Comparison of ENCODE assay signal across 2 cellular contexts in the genomic region with DNA sequence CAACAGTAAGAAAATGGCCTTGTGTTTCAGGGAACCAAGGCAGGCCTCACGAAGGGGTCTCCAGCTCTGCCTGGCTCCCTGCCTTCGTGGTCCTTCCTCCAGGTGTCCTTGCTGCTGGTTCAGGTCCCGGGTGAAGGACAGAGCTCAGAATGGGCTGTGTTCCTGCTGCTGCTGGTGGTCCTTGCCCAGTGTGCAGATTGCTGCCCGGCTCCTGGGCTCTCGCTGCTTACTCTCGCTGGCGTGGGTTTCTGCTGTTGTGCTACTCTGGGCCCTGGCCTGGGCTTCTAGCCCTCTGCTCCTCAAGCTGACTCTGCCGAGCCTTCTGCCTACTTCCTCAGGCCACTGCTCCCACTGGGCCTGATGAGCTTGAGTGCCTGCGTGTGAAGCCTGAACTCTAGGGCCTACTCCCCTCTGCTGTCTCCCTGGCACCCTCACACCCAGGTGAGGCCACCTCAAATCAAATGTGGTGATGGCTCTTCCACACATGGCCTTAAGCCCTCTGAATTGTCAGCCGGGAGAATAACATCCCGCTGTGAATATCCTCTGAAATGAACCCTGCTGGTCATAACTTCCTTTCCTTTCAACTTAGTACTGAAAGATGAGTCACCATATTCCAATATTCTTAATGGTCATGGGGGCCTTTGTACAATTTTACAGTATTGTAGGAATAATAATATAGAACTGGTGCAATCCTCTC.
TF ChIP-seq lines count a peak whose summit lies in the region.

No MANE protein-coding gene starts in this region.

TF ChIP-seq in GM23338, 12 proteins besides CTCF, POLR2A, EP300 and RAD21 (continues in another document):
- no peak for TF ChIP-seq EZH2 (IDR thresholded peaks at IDR 0.05; ENCODE audit: low read depth, unreplicated experiment)
- no peak for TF ChIP-seq NANOG (IDR thresholded peaks at IDR 0.05; ENCODE audit: borderline replicate concordance)
- TF ChIP-seq STAT1 (IDR thresholded peaks at IDR 0.05; ENCODE audit: unreplicated experiment) = no peak
- no peak for TF ChIP-seq ZNF331 (CRISPR knock-in tag; IDR thresholded peaks at IDR 0.05; ENCODE audit: low read depth)
- no peak for TF ChIP-seq CREB1 (CRISPR knock-in tag; IDR thresholded peaks at IDR 0.05; ENCODE audit: low read depth)
- TF ChIP-seq EZH2phosphoT487 (IDR thresholded peaks at IDR 0.05; ENCODE audit: unreplicated experiment) = no peak
- TF ChIP-seq ZNF114 (CRISPR knock-in tag; IDR thresholded peaks at IDR 0.05) = no peak
- TF ChIP-seq, protein P1, sequence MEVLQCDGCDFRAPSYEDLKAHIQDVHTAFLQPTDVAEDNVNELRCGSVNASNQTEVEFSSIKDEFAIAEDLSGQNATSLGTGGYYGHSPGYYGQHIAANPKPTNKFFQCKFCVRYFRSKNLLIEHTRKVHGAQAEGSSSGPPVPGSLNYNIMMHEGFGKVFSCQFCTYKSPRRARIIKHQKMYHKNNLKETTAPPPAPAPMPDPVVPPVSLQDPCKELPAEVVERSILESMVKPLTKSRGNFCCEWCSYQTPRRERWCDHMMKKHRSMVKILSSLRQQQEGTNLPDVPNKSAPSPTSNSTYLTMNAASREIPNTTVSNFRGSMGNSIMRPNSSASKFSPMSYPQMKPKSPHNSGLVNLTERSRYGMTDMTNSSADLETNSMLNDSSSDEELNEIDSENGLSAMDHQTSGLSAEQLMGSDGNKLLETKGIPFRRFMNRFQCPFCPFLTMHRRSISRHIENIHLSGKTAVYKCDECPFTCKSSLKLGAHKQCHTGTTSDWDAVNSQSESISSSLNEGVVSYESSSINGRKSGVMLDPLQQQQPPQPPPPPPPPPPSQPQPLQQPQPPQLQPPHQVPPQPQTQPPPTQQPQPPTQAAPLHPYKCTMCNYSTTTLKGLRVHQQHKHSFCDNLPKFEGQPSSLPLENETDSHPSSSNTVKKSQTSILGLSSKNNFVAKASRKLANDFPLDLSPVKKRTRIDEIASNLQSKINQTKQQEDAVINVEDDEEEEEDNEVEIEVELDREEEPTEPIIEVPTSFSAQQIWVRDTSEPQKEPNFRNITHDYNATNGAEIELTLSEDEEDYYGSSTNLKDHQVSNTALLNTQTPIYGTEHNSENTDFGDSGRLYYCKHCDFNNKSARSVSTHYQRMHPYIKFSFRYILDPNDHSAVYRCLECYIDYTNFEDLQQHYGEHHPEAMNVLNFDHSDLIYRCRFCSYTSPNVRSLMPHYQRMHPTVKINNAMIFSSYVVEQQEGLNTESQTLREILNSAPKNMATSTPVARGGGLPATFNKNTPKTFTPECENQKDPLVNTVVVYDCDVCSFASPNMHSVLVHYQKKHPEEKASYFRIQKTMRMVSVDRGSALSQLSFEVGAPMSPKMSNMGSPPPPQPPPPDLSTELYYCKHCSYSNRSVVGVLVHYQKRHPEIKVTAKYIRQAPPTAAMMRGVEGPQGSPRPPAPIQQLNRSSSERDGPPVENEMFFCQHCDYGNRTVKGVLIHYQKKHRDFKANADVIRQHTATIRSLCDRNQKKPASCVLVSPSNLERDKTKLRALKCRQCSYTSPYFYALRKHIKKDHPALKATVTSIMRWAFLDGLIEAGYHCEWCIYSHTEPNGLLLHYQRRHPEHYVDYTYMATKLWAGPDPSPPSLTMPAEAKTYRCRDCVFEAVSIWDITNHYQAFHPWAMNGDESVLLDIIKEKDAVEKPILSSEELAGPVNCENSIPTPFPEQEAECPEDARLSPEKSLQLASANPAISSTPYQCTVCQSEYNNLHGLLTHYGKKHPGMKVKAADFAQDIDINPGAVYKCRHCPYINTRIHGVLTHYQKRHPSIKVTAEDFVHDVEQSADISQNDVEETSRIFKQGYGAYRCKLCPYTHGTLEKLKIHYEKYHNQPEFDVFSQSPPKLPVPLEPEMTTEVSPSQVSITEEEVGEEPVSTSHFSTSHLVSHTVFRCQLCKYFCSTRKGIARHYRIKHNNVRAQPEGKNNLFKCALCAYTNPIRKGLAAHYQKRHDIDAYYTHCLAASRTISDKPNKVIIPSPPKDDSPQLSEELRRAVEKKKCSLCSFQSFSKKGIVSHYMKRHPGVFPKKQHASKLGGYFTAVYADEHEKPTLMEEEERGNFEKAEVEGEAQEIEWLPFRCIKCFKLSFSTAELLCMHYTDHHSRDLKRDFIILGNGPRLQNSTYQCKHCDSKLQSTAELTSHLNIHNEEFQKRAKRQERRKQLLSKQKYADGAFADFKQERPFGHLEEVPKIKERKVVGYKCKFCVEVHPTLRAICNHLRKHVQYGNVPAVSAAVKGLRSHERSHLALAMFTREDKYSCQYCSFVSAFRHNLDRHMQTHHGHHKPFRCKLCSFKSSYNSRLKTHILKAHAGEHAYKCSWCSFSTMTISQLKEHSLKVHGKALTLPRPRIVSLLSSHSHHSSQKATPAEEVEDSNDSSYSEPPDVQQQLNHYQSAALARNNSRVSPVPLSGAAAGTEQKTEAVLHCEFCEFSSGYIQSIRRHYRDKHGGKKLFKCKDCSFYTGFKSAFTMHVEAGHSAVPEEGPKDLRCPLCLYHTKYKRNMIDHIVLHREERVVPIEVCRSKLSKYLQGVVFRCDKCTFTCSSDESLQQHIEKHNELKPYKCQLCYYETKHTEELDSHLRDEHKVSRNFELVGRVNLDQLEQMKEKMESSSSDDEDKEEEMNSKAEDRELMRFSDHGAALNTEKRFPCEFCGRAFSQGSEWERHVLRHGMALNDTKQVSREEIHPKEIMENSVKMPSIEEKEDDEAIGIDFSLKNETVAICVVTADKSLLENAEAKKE (CRISPR knock-in tag; IDR thresholded peaks at IDR 0.05) = no peak
- TF ChIP-seq REST (IDR thresholded peaks at IDR 0.05; ENCODE audit: unreplicated experiment) = no peak

TF ChIP-seq in H1, 55 proteins besides CTCF, POLR2A, EP300 and RAD21:
- no peak for TF ChIP-seq SRF (IDR thresholded peaks at IDR 0.05; ENCODE audit: low read depth, low read length)
- no peak for TF ChIP-seq EZH2 (IDR thresholded peaks at IDR 0.05; ENCODE audit: low read depth, low read length, severe bottlenecking)
- no peak for TF ChIP-seq CBX5 (IDR thresholded peaks at IDR 0.05; ENCODE audit: low read depth, low read length)
TF ChIP-seq in H1: peak in this region for 0.
